In the genomic region with DNA sequence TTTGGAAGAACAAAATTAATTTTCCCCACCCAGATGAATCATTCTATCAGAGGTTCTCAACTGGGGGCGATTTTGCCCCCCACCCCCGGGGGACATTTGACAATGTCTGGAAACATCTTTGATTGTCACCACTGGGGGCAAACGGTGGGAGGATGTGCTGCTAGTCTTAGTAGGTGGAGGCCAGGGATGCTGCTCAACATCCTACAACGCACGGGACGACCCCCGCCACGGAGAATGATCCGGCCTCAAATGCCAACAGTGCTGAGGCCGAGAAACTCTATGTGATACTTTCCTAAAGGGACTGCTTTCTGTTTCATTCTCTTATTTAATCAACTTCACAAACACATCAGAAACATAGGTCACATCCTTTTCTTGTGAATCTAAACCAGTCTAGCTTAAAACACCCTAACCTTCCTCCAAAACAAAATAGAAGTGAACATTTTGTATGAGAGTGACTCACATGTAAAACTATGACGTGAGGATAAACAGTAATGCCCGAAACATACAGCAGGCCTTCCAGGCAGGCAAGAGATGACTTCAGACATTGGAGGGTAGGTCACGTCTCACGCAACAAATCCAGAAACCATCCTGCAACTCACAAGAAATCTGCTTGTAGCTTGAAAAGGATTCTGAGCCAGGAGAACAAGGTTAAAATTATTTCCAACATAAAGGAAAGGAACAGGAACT, we compare ENCODE assay signal across 8 cellular contexts. TPM values are rescaled to one million over a fixed set of nuclear protein-coding genes. Genes with fewer than 3 reads are reported as not detected.
DNase-seq lines count a peak whose midpoint lies in the region; ATAC-seq and TF ChIP-seq lines count a peak whose summit lies in the region.

No MANE protein-coding gene starts in this region.

- peaks cover 41% of the 10 kb centered on the region for H3K4me1 Mint-ChIP-seq in Calu3 (ENCODE audit: low read depth, unreplicated experiment)

- CTCF ChIA-PET in Calu3 (lab: Charles Lee), result no interaction called here

- H3K27ac Mint-ChIP-seq in Calu3 (ENCODE audit: unreplicated experiment), result peak overlapping the region; percentile 66

- no peak for TF ChIP-seq CTCF in Calu3 (IDR thresholded peaks at IDR 0.05; ENCODE audit: unreplicated experiment)
- no peak for TF ChIP-seq CTCF in cardiac fibroblast (IDR thresholded peaks at IDR 0.05; ENCODE audit: low read depth, low read length)

- peaks cover 9% of the 10 kb centered on the region for H3K36me3 Mint-ChIP-seq in Calu3 (ENCODE audit: insufficient read depth, unreplicated experiment)

- BruUV-seq in Calu3 (replicated peaks; lab: Mats Ljungman, UMichigan), result no TSS peak

- no peak for DNase-seq in Calu3
- peak in 3 of 5 experiments; percentile 2 to 84 (median 52) for DNase-seq in T-helper 2 cell
- DNase-seq in cardiac fibroblast (ENCODE audit: low read depth in 2 of 2), result peak; percentile 85 to 96
- peak; percentile 43 to 51 for DNase-seq in stimulated activated CD4-positive, alpha-beta T cell treated with anti-CD3 and anti-CD28 coated beads, Interleukin-15, amount 100 ng/mL, for 48 hours (ENCODE audit: low read depth in 2 of 2)
- no peak for DNase-seq in SW 1271 (lab: John Stamatoyannopoulos, UW)
- no peak for DNase-seq in NCI-H128 (lab: John Stamatoyannopoulos, UW; ENCODE audit: unreplicated experiment)

- no peaks in the 10 kb centered on the region for H3K9me3 Mint-ChIP-seq in Calu3 (ENCODE audit: low read depth, unreplicated experiment)

- intact Hi-C loops in Calu3 (cut with micrococcal nuclease; ENCODE audit: unreplicated experiment), result no loop called here

- no peak overlapping the region for H3K4me3 ChIP-seq in cardiac fibroblast (replicated peaks in 1 of 2; ENCODE audit: low read depth in 2 of 2, low read length in 2 of 2)

- H3K27me3 Mint-ChIP-seq in Calu3 (ENCODE audit: unreplicated experiment), result no peaks in the 10 kb centered on the region

- ATAC-seq in HG02885 (IDR thresholded peaks at IDR 0.05; ENCODE audit: poor library complexity, unreplicated experiment), result no peak
- ATAC-seq in HG03108 (IDR thresholded peaks at IDR 0.05; ENCODE audit: unreplicated experiment), result no peak

- no peak overlapping the region for H3K4me3 Mint-ChIP-seq in Calu3 (ENCODE audit: low read depth, unreplicated experiment)

RNA-seq across cellular contexts. Expression of gene ETS2, which starts 37.2 kb away (rescaled TPM):
- total RNA-seq in Calu3 (2022), result 49.9 and 63.3 TPM in 2 replicates

Comparison
In these comparisons a context has a peak if more than half of its experiments do, and no peak if none do; other contexts are left out.
1. DNase-seq: peak in T-helper 2 cell (3 of 5), cardiac fibroblast (2 of 2) and stimulated activated CD4-positive, alpha-beta T cell treated with anti-CD3 and anti-CD28 coated beads, Interleukin-15, amount 100 ng/mL, for 48 hours (2 of 2); none in Calu3 (single experiment), SW 1271 (0 of 2) and NCI-H128 (single experiment).